Comparison of ENCODE assay signal across 1 cellular context in the genomic region with DNA sequence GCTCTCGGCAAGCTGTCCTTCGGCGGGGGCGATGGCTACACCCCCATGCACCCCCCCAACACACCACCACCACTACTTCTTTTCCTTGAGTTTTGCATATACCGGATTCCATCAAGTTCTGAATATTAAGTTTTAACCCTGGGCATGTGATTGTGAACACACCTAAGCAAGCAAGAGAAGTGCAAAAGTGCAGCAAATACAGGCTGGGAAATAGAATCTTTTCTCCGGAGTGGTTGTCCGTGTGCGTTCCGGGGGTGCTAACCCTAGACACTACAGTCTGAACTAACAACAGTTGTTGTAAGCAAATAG.
TF ChIP-seq lines count a peak whose summit lies in the region.

No MANE protein-coding gene starts in this region.

TF ChIP-seq in HepG2, 621 proteins besides CTCF, POLR2A, EP300 and RAD21:
- no peak for TF ChIP-seq KAT7 (CRISPR knock-in tag; IDR thresholded peaks at IDR 0.05; ENCODE audit: borderline replicate concordance)
- no peak for TF ChIP-seq ZNF672 (CRISPR knock-in tag; IDR thresholded peaks at IDR 0.05)
- TF ChIP-seq SMAD9 (CRISPR knock-in tag; IDR thresholded peaks at IDR 0.05), result no peak
- no peak for TF ChIP-seq ZBTB20 (CRISPR knock-in tag; IDR thresholded peaks at IDR 0.05; ENCODE audit: borderline replicate concordance, low read depth)
- TF ChIP-seq ZNF557 (CRISPR knock-in tag; IDR thresholded peaks at IDR 0.05), result no peak
- no peak for TF ChIP-seq RBM22 (optimal IDR thresholded peaks at IDR 0.05; ENCODE audit: low read length)
- TF ChIP-seq CAMTA2 (CRISPR knock-in tag; IDR thresholded peaks at IDR 0.05; ENCODE audit: borderline replicate concordance), result no peak
